ENCODE assay signal across 7 cellular contexts in the genomic region with DNA sequence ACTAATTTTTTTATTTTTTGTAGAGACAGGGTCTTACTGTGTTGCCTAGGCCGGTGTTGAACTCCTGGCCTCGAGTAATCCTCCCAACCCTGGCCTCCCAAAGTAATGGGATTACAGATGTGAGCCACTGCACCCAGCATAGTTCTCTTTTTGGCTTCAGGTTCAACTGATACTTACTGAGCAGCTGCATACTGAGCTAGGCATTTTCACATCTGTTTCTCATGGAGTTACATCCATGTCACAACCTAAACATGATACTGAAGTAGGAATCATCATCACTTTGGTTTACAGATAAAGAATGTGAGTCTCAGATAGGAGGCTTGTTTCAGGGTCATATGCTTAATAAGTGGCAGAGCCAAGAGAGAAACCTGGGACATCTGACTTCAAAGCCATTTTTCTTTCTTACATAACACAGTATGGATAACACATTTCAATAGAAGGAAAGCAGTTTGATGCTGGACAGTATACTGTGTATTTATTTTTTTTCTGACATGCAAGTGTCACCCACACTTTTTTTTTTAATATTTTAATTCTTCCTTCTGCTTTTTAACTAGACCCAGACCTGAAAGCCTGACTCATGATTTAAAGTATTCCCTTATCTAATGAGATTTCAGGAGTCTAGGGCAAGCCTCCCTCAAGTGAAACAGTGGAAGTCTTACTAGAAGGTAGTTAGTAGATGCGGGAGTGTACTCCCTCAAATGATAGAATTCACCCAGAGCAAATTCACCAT.
DNase-seq lines count a peak whose midpoint lies in the region; ATAC-seq and TF ChIP-seq lines count a peak whose summit lies in the region.

No MANE protein-coding gene starts in this region.

- H3K79me1 ChIP-seq in mesendoderm (ENCODE audit: low read length), result no peaks in the 10 kb centered on the region

- H3K79me2 ChIP-seq in mesendoderm (ENCODE audit: control insufficient read depth, insufficient read depth, low read length) (no peaks in the 10 kb centered on the region), OCI-LY7 (ENCODE audit: insufficient read depth, low read depth, low read length) (no peaks in the 10 kb centered on the region)

- no CpG with 5 or more reads among the region's 3 CpGs for WGBS in mesendoderm (ENCODE audit: extremely low coverage, insufficient coverage, low lambda C conversion rate)

- H2AFZ ChIP-seq in OCI-LY7 (ENCODE audit: low read length), result no peak overlapping the region

- CTCF ChIA-PET in OCI-LY7 (lab: Charles Lee; ENCODE audit: unreplicated experiment), result interaction anchor here (0.5 to 0.6 kb wide), 2 partner anchors 584 to 879 kb away, joined by 3 to 4 read pairs; no protein-coding TSS in a partner anchor

- no TSS peak for BruUV-seq in OCI-LY7 (replicated peaks; lab: Mats Ljungman, UMichigan)

- no peak overlapping the region for H3K4me2 ChIP-seq in mesendoderm (ENCODE audit: low read length)
- H3K4me2 ChIP-seq in OCI-LY7 (ENCODE audit: low read length), result no peak overlapping the region

- H2BK5ac ChIP-seq in mesendoderm (ENCODE audit: low read length), result no peak overlapping the region

- H3K4me1 ChIP-seq in mesendoderm (ENCODE audit: control insufficient read depth, low read depth, low read length) (no peaks in the 10 kb centered on the region), OCI-LY7 (ENCODE audit: insufficient read depth, low read length, poor library complexity, severe bottlenecking) (no peaks in the 10 kb centered on the region)

- no peaks in the 10 kb centered on the region for H3K9me2 ChIP-seq in OCI-LY7 (ENCODE audit: insufficient read depth, low read length)

- H3K36me3 ChIP-seq in mesendoderm (ENCODE audit: control insufficient read depth, insufficient read depth, low read length) (no peaks in the 10 kb centered on the region), OCI-LY7 (ENCODE audit: insufficient read depth, low read length) (no peaks in the 10 kb centered on the region)

- no peaks in the 10 kb centered on the region for H4K20me1 ChIP-seq in OCI-LY7 (ENCODE audit: insufficient read depth, low read length)

- no peak overlapping the region for H2BK120ac ChIP-seq in mesendoderm (ENCODE audit: low read depth, low read length)

- no peak for TF ChIP-seq CTCF in OCI-LY7 (conservative IDR thresholded peaks at IDR 0.05; ENCODE audit: low read length)

- no peak overlapping the region for H3K4ac ChIP-seq in mesendoderm (ENCODE audit: low read depth, low read length)

- POLR2A ChIA-PET in OCI-LY7 (lab: Charles Lee), result interaction anchor here (0.8 to 1.5 kb wide), 4 partner anchors 12 to 448 kb away, joined by 3 to 4 read pairs (median 3); no protein-coding TSS in a partner anchor

- H2BK15ac ChIP-seq in mesendoderm (replicated peaks; ENCODE audit: low read depth), result no peak overlapping the region

- H3K56ac ChIP-seq in mesendoderm (ENCODE audit: low read length), result no peak overlapping the region

- DNase-seq in mesendoderm (peak; percentile 7), COR-L47 (lab: John Stamatoyannopoulos, UW) (no peak), OCI-LY7 (ENCODE audit: low spot score) (no peak)
- no peak for DNase-seq in stimulated activated CD4-positive, alpha-beta T cell treated with anti-CD3 and anti-CD28 coated beads, Interleukin-1b, Interleukin-23, amount 100 ng/mL, for 48 hours

- H4K5ac ChIP-seq in mesendoderm (ENCODE audit: low read length), result no peak overlapping the region

- ATAC-seq in GM19023 (IDR thresholded peaks at IDR 0.05; ENCODE audit: unreplicated experiment), result peak; percentile 34
- peak; percentile 29 for ATAC-seq in GM21737 (IDR thresholded peaks at IDR 0.05; ENCODE audit: unreplicated experiment)
- peak; percentile 22 for ATAC-seq in HG03571 (IDR thresholded peaks at IDR 0.05; ENCODE audit: unreplicated experiment)

- no peak overlapping the region for H3K27ac ChIP-seq in mesendoderm (ENCODE audit: low read depth, low read length)
- H3K27ac ChIP-seq in OCI-LY7 (ENCODE audit: low read depth, low read length, poor library complexity, severe bottlenecking), result no peak overlapping the region

- no peak overlapping the region for H3K9ac ChIP-seq in mesendoderm (ENCODE audit: low read length)

- H3K4me3 ChIP-seq in mesendoderm (ENCODE audit: low read length) (no peak overlapping the region), OCI-LY7 (ENCODE audit: low read depth, low read length, poor library complexity, severe bottlenecking) (no peak overlapping the region)

- no peak overlapping the region for H2AK5ac ChIP-seq in mesendoderm (ENCODE audit: low read length)

- H3K27me3 ChIP-seq in mesendoderm (ENCODE audit: insufficient read depth, low read length, poor library complexity), result no peaks in the 10 kb centered on the region

- intact Hi-C loops in OCI-LY7 (cut with micrococcal nuclease; ENCODE audit: unreplicated experiment), result loop anchor here (1.0 to 10.0 kb wide), 5 partner anchors 172 to 1014 kb away; no protein-coding TSS in a partner anchor

- no peaks in the 10 kb centered on the region for H3K9me3 ChIP-seq in OCI-LY7 (ENCODE audit: low read length)

- no peak overlapping the region for H3K23ac ChIP-seq in mesendoderm (ENCODE audit: low read length)

- H3K18ac ChIP-seq in mesendoderm (ENCODE audit: low read length), result no peak overlapping the region

- H4K8ac ChIP-seq in mesendoderm (ENCODE audit: low read depth, low read length), result no peak overlapping the region
